Comparison of ENCODE assay signal across 22 cellular contexts in the genomic region with DNA sequence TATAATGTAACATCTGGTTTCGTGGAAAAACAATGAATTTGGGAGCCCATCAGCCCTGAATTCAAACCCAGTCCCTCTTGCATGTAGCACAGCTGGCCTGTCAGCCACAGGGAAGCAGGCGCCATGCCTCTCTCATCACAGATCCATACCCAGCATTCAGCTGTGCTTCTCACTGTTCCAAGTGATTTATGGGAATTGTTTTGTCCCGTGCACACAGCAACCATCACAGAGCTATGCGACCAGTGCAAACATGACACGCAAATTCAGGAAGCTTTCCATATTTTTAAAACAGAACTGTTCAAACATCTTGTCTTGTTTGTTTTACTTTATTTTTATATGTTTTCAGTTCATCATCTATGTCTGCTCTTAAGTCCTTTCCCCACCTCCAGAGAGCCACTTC.
"Had no signal": no experiment of that assay in that cellular context is flagged by ENCODE, and none has a peak within 500 bp of the region (broad histone marks: within the 10 kb centered on the region; RNA-seq: fewer than 3 reads in every experiment).

No MANE protein-coding gene starts in this region.

- ATAC-seq: activated CD8-positive, alpha-beta memory T cell treated with anti-CD3 and anti-CD28 coated beads, Interleukin-2, amount 10 ng/mL, durations not matched to agents 7 days and 5 days; T-helper 17 cell had no signal

- H3K27me3 ChIP-seq: brain microvascular endothelial cell, cardiac muscle cell, Peyer's patch had no signal

- H3K27me3 Mint-ChIP-seq: activated B cell treated with CpG ODN at 0.5 μM for 24 hours; activated CD4-positive, alpha-beta T cell treated with anti-CD3 and anti-CD28 coated beads, Interleukin-2, amount 10 ng/mL, durations not matched to agents 24 days and 14 days; activated naive CD4-positive, alpha-beta T cell treated with anti-CD3 and anti-CD28 coated beads, Interleukin-2, amount 50 U/mL, for 24 hours; T-helper 17 cell had no signal

- H3K4me1 ChIP-seq: Peyer's patch had no signal

- H3K27ac Mint-ChIP-seq: activated B cell treated with CpG ODN at 0.5 μM for 24 hours; activated CD4-positive, alpha-beta T cell treated with anti-CD3 and anti-CD28 coated beads, Interleukin-2, amount 10 ng/mL, durations not matched to agents 24 days and 14 days; activated CD8-positive, alpha-beta memory T cell treated with anti-CD3 and anti-CD28 coated beads, Interleukin-2, amount 10 ng/mL, durations not matched to agents 7 days and 5 days; activated naive CD4-positive, alpha-beta T cell treated with anti-CD3 and anti-CD28 coated beads, Interleukin-2, amount 50 U/mL, for 24 hours; activated T-cell treated with anti-CD3 and anti-CD28 coated beads, Interleukin-2, amount 50 U/mL, for 24 hours; activated T-helper 1 cell treated with anti-CD3 and anti-CD28 coated beads, Interleukin-12 subunit alpha, Interleukin-12 subunit beta, Interleukin-2, Interleukin-4 antibody, amounts not matched to agents 30 ng/mL and 10 ng/mL and 1 ng/mL, durations not matched to agents 14 hours and 24 hours and 36 hours; T-helper 17 cell had no signal

- H3K36me3 Mint-ChIP-seq: activated CD8-positive, alpha-beta memory T cell treated with anti-CD3 and anti-CD28 coated beads, Interleukin-2, amount 10 ng/mL, durations not matched to agents 7 days and 5 days; activated naive CD4-positive, alpha-beta T cell treated with anti-CD3 and anti-CD28 coated beads, Interleukin-2, amount 50 U/mL, for 24 hours had no signal

- H3K36me3 ChIP-seq: brain microvascular endothelial cell, cardiac muscle cell, Peyer's patch had no signal

- H3K4me3 Mint-ChIP-seq: activated B cell treated with CpG ODN at 0.5 μM for 24 hours; activated CD4-positive, alpha-beta T cell treated with anti-CD3 and anti-CD28 coated beads, Interleukin-2, amount 10 ng/mL, durations not matched to agents 24 days and 14 days; activated CD8-positive, alpha-beta memory T cell treated with anti-CD3 and anti-CD28 coated beads, Interleukin-2, amount 10 ng/mL, durations not matched to agents 7 days and 5 days; activated naive CD4-positive, alpha-beta T cell treated with anti-CD3 and anti-CD28 coated beads, Interleukin-2, amount 50 U/mL, for 24 hours; activated T-cell treated with anti-CD3 and anti-CD28 coated beads, Interleukin-2, amount 50 U/mL, for 24 hours; activated T-helper 1 cell treated with anti-CD3 and anti-CD28 coated beads, Interleukin-12 subunit alpha, Interleukin-12 subunit beta, Interleukin-2, Interleukin-4 antibody, amounts not matched to agents 30 ng/mL and 10 ng/mL and 1 ng/mL, durations not matched to agents 14 hours and 24 hours and 36 hours; T-helper 17 cell had no signal

- H3K4me3 ChIP-seq: cardiac muscle cell, Peyer's patch had no signal

- H3K9me3 ChIP-seq: Peyer's patch had no signal

- DNase-seq: activated B cell treated with CpG ODN at 0.5 μM for 24 hours; activated CD4-positive, alpha-beta T cell treated with anti-CD3 and anti-CD28 coated beads for 1 hour; activated CD4-positive, alpha-beta T cell treated with anti-CD3 and anti-CD28 coated beads, Interleukin-2, amount 10 ng/mL, durations not matched to agents 24 days and 14 days; activated CD4-positive, alpha-beta T cell treated with anti-CD3 and anti-CD28 coated beads, Interleukin-2, amount 50 U/mL, for 48 hours; activated CD8-positive, alpha-beta memory T cell treated with anti-CD3 and anti-CD28 coated beads, Interleukin-2, amount 10 ng/mL, durations not matched to agents 7 days and 5 days; activated effector memory CD4-positive, alpha-beta T cell treated with Interleukin-2 at 50 U/mL for 16 hours; activated naive CD4-positive, alpha-beta T cell; activated T-cell treated with anti-CD3 and anti-CD28 coated beads, Interleukin-2, amount 50 U/mL, for 24 hours; amygdala; brain microvascular endothelial cell; NCI-H1092; NCI-H1417; NCI-H2081; NCI-H510A treated with DMSO at 0.1 percent for 48 hours; NCI-H69; Peyer's patch; SIG-M5; T-helper 17 cell; T-helper 9 cell had no signal

- H3K27ac ChIP-seq: brain microvascular endothelial cell, cardiac muscle cell, Peyer's patch had no signal

- H3K4me1 Mint-ChIP-seq: activated CD4-positive, alpha-beta T cell treated with anti-CD3 and anti-CD28 coated beads, Interleukin-2, amount 10 ng/mL, durations not matched to agents 24 days and 14 days; activated CD8-positive, alpha-beta memory T cell treated with anti-CD3 and anti-CD28 coated beads, Interleukin-2, amount 10 ng/mL, durations not matched to agents 7 days and 5 days; activated naive CD4-positive, alpha-beta T cell treated with anti-CD3 and anti-CD28 coated beads, Interleukin-2, amount 50 U/mL, for 24 hours; T-helper 17 cell had no signal
